ENCODE assay signal across 3 cellular contexts in the genomic region with DNA sequence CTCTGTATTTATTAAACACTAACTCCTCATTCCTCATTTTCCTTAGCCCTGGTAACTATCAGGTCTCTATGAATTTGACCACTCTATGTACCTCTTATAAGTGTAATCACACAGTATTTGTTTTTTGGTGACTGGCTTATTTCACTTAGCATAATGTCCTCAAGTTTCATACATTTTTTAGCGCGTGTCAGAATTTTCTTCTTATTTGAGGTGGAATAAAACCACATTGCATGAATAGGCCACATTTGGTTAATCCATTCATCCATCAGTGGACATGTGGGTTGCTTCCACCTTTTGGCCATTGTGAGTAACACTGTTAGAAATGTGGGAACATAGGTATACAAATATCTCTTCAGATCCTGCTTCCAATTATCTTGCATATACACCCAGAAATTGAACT.
TF ChIP-seq lines count a peak whose summit lies in the region.

No MANE protein-coding gene starts in this region.

TF ChIP-seq in liver, 16 proteins besides CTCF, POLR2A, EP300 and RAD21 (continued from another document):
- TF ChIP-seq HNF4A (conservative IDR thresholded peaks at IDR 0.05): no peak
- no peak for TF ChIP-seq NR2F2 (IDR thresholded peaks at IDR 0.05)
- TF ChIP-seq ATF3 (IDR thresholded peaks at IDR 0.05): no peak
- no peak for TF ChIP-seq REST (IDR thresholded peaks at IDR 0.05)
- TF ChIP-seq ZBTB33 (IDR thresholded peaks at IDR 0.05): no peak
- no peak for TF ChIP-seq FOXA2 (IDR thresholded peaks at IDR 0.05)
- no peak for TF ChIP-seq TAF1 (conservative IDR thresholded peaks at IDR 0.05)
- TF ChIP-seq RXRA (IDR thresholded peaks at IDR 0.05): no peak
- TF ChIP-seq GABPA (IDR thresholded peaks at IDR 0.05 in 1 of 2, conservative IDR thresholded peaks at IDR 0.05 in 1 of 2): no peak
- TF ChIP-seq MAX (IDR thresholded peaks at IDR 0.05): no peak
- no peak for TF ChIP-seq YY1 (IDR thresholded peaks at IDR 0.05)
- TF ChIP-seq HNF4G (IDR thresholded peaks at IDR 0.05): no peak
- no peak for TF ChIP-seq EGR1 (IDR thresholded peaks at IDR 0.05; ENCODE audit: low read depth in 2 of 2)

TF ChIP-seq in HepG2, 621 proteins besides CTCF, POLR2A, EP300 and RAD21 (continued from another document):
- no peak for TF ChIP-seq MNT (IDR thresholded peaks at IDR 0.05)
- no peak for TF ChIP-seq HIC2 (CRISPR knock-in tag; IDR thresholded peaks at IDR 0.05; ENCODE audit: low read depth)
TF ChIP-seq in HepG2: peak in this region for 0.

TF ChIP-seq in SK-N-SH, 30 proteins besides CTCF, POLR2A, EP300 and RAD21 (continued from another document):
- no peak for TF ChIP-seq EZH2phosphoT487 (IDR thresholded peaks at IDR 0.05; ENCODE audit: borderline replicate concordance, low read depth)
- TF ChIP-seq REST (IDR thresholded peaks at IDR 0.05; ENCODE audit: low read depth, low read length): no peak
- TF ChIP-seq SMC3 (IDR thresholded peaks at IDR 0.05; ENCODE audit: low read depth, low read length): no peak
- TF ChIP-seq RXRA (IDR thresholded peaks at IDR 0.05; ENCODE audit: borderline replicate concordance, low read depth): no peak
- TF ChIP-seq ZBTB33 (IDR thresholded peaks at IDR 0.05; ENCODE audit: borderline replicate concordance, low read depth): no peak
- no peak for TF ChIP-seq USF1 (IDR thresholded peaks at IDR 0.05; ENCODE audit: borderline replicate concordance, low read depth)
- TF ChIP-seq TEAD4 (IDR thresholded peaks at IDR 0.05; ENCODE audit: borderline replicate concordance, insufficient read depth): peak; percentile 20; the same call in 1 of the 2 replicates
- no peak for TF ChIP-seq TAF1 (IDR thresholded peaks at IDR 0.05; ENCODE audit: borderline replicate concordance, low read depth, low read length)
- no peak for TF ChIP-seq GABPA (IDR thresholded peaks at IDR 0.05; ENCODE audit: low read depth)
- TF ChIP-seq FOSL2 (IDR thresholded peaks at IDR 0.05; ENCODE audit: borderline replicate concordance, low read depth): peak; percentile 62
- peak; percentile 38; the same call in 1 of the 2 replicates for TF ChIP-seq NFIC (IDR thresholded peaks at IDR 0.05; ENCODE audit: borderline replicate concordance)
- peak; percentile 86 for TF ChIP-seq TCF12 (IDR thresholded peaks at IDR 0.05)
- peak; percentile 86 for TF ChIP-seq PBX3 (IDR thresholded peaks at IDR 0.05)
- no peak for TF ChIP-seq CHD2 (IDR thresholded peaks at IDR 0.05; ENCODE audit: low read length, partially characterized antibody)
- TF ChIP-seq RCOR1 (IDR thresholded peaks at IDR 0.05; ENCODE audit: low read length): no peak
- TF ChIP-seq, protein P1, sequence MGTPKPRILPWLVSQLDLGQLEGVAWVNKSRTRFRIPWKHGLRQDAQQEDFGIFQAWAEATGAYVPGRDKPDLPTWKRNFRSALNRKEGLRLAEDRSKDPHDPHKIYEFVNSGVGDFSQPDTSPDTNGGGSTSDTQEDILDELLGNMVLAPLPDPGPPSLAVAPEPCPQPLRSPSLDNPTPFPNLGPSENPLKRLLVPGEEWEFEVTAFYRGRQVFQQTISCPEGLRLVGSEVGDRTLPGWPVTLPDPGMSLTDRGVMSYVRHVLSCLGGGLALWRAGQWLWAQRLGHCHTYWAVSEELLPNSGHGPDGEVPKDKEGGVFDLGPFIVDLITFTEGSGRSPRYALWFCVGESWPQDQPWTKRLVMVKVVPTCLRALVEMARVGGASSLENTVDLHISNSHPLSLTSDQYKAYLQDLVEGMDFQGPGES (IDR thresholded peaks at IDR 0.05; ENCODE audit: low read depth, low read length): no peak
- TF ChIP-seq MXI1 (IDR thresholded peaks at IDR 0.05; ENCODE audit: low read depth, low read length): no peak
- TF ChIP-seq GATA2 (CRISPR knock-in tag; IDR thresholded peaks at IDR 0.05): no peak
- TF ChIP-seq YY1 (IDR thresholded peaks at IDR 0.05; ENCODE audit: low read depth): no peak
- no peak for TF ChIP-seq USF2 (IDR thresholded peaks at IDR 0.05; ENCODE audit: borderline replicate concordance, low read depth, low read length)
- no peak for TF ChIP-seq SIN3A (IDR thresholded peaks at IDR 0.05; ENCODE audit: borderline replicate concordance, low read depth, low read length)
- TF ChIP-seq ELF1 (IDR thresholded peaks at IDR 0.05): no peak
- no peak for TF ChIP-seq NRF1 (IDR thresholded peaks at IDR 0.05; ENCODE audit: low read depth, low read length)
- TF ChIP-seq POLR2AphosphoS5 (IDR thresholded peaks at IDR 0.05; ENCODE audit: low read depth, low read length): peak; percentile 27; the same call in 1 of the 2 replicates
- no peak for TF ChIP-seq MAX (IDR thresholded peaks at IDR 0.05; ENCODE audit: low read depth)
- TF ChIP-seq FOXM1 (IDR thresholded peaks at IDR 0.05; ENCODE audit: low read depth): no peak
- no peak for TF ChIP-seq RFX5 (IDR thresholded peaks at IDR 0.05; ENCODE audit: low read length)
- no peak for TF ChIP-seq MEF2A (IDR thresholded peaks at IDR 0.05; ENCODE audit: borderline replicate concordance, low read depth)
